10 cellular contexts compared by ENCODE assay signal in genomic region chr22:40211481-40212052, GRCh38. TPM values are rescaled to one million over a fixed set of nuclear protein-coding genes. Genes with fewer than 3 reads are reported as not detected.
DNase-seq lines count a peak whose midpoint lies in the region; ATAC-seq and TF ChIP-seq lines count a peak whose summit lies in the region.
"Had no signal": no experiment of that assay in that cellular context is flagged by ENCODE, and none has a peak within 500 bp of the region (broad histone marks: within the 10 kb centered on the region; RNA-seq: fewer than 3 reads in every experiment).

No MANE protein-coding gene starts in this region.

- peak overlapping the region in 11 of 12 donors; percentile 1 to 84 (median 23) for H3K27ac ChIP-seq in heart left ventricle

- DNase-seq in heart left ventricle = peak in 1 of 5 donors; percentile 40
- DNase-seq in Right ventricle myocardium inferior (ENCODE audit: missing footprints) = no peak
- DNase-seq in central memory CD8-positive, alpha-beta T cell (ENCODE audit: low spot score in 2 of 2) = no peak
- no peak for DNase-seq in mesothelial cell of epicardium (ENCODE audit: low spot score in 2 of 2, unreplicated experiment in 2 of 2)
- peak; percentile 44 for DNase-seq in type B pancreatic cell (ENCODE audit: extremely low spot score, unreplicated experiment)
- no peak for DNase-seq in activated CD4-positive, CD25-positive, alpha-beta regulatory T cell (lab: John Stamatoyannopoulos, UW)
- no peak for DNase-seq in T1000 (lab: John Stamatoyannopoulos, UW)
- no peak for DNase-seq in NCI-H748 (lab: John Stamatoyannopoulos, UW; ENCODE audit: unreplicated experiment)
- DNase-seq: activated CD4-positive, alpha-beta T cell treated with anti-CD3 and anti-CD28 coated beads, Interleukin-2, amount 10 ng/mL, durations not matched to agents 7 days and 5 days; activated effector memory CD4-positive, alpha-beta T cell treated with anti-CD3 and anti-CD28 coated beads, Interleukin-2, amount 50 U/mL, for 16 hours had no signal

- H3K27ac Mint-ChIP-seq in central memory CD8-positive, alpha-beta T cell (ENCODE audit: low read depth) = peak overlapping the region; percentile 75
- peak overlapping the region; percentile 22 for H3K27ac Mint-ChIP-seq in mesothelial cell of epicardium
- H3K27ac Mint-ChIP-seq in type B pancreatic cell = no peak overlapping the region

- H3K36me3 ChIP-seq in heart left ventricle = no peaks in the 10 kb centered on the region

- TF ChIP-seq POLR2A in heart left ventricle (IDR thresholded peaks at IDR 0.05) = no peak

- ATAC-seq in heart left ventricle (peak in 3 of 4 donors; percentile 21 to 27 (median 24)), Right ventricle myocardium inferior (no peak)
- no peak for ATAC-seq in central memory CD8-positive, alpha-beta T cell (replicated peaks; ENCODE audit: extremely low read depth, poor library complexity, severe bottlenecking)

- intact Hi-C loops in heart left ventricle (cut with DNase I) = loop anchor here in 2 of 10 donors (10.0 kb wide), 1 partner anchor 63 kb away; no protein-coding TSS in a partner anchor
- intact Hi-C loops in Right ventricle myocardium inferior (cut with DNase I) = loop anchor here (5.0 kb wide), 2 partner anchors 34 to 61 kb away; partner anchors contain the start of gene TNRC6B

- H3K27me3 Mint-ChIP-seq in central memory CD8-positive, alpha-beta T cell = no peaks in the 10 kb centered on the region
- H3K27me3 Mint-ChIP-seq in mesothelial cell of epicardium (ENCODE audit: low read depth) (no peaks in the 10 kb centered on the region), type B pancreatic cell (no peaks in the 10 kb centered on the region)
- H3K27me3 Mint-ChIP-seq: activated CD4-positive, alpha-beta T cell treated with anti-CD3 and anti-CD28 coated beads, Interleukin-2, amount 10 ng/mL, durations not matched to agents 7 days and 5 days had no signal

- 45 to 65% (median 60%) methylated on average over 12 of the region's 12 CpGs for WGBS in heart left ventricle, 4 donors

- H3K4me3 Mint-ChIP-seq in central memory CD8-positive, alpha-beta T cell = no peak overlapping the region
- H3K4me3 Mint-ChIP-seq in mesothelial cell of epicardium (no peak overlapping the region), type B pancreatic cell (no peak overlapping the region)
- H3K4me3 Mint-ChIP-seq: activated CD4-positive, alpha-beta T cell treated with anti-CD3 and anti-CD28 coated beads, Interleukin-2, amount 10 ng/mL, durations not matched to agents 7 days and 5 days had no signal

- peaks cover 78% of the 10 kb centered on the region for H3K4me1 Mint-ChIP-seq in central memory CD8-positive, alpha-beta T cell
- H3K4me1 Mint-ChIP-seq in mesothelial cell of epicardium (peaks cover 26% of the 10 kb centered on the region), type B pancreatic cell (ENCODE audit: unreplicated experiment) (peaks cover 43% of the 10 kb centered on the region)

- H3K9me3 Mint-ChIP-seq in central memory CD8-positive, alpha-beta T cell = no peaks in the 10 kb centered on the region
- H3K9me3 Mint-ChIP-seq in mesothelial cell of epicardium (no peaks in the 10 kb centered on the region), type B pancreatic cell (no peaks in the 10 kb centered on the region)
- H3K9me3 Mint-ChIP-seq: activated CD4-positive, alpha-beta T cell treated with anti-CD3 and anti-CD28 coated beads, Interleukin-2, amount 10 ng/mL, durations not matched to agents 7 days and 5 days had no signal

- TF ChIP-seq CTCF in heart left ventricle (IDR thresholded peaks at IDR 0.05) (no peak), mesothelial cell of epicardium (IDR thresholded peaks at IDR 0.05; ENCODE audit: unreplicated experiment) (no peak), type B pancreatic cell (conservative IDR thresholded peaks at IDR 0.05) (no peak)

- peaks cover 2 to 82% (median 65%) of the 10 kb centered on the region in 12 donors for H3K4me1 ChIP-seq in heart left ventricle

- H3K9me3 ChIP-seq in heart left ventricle = no peaks in the 10 kb centered on the region

- H3K36me3 Mint-ChIP-seq in central memory CD8-positive, alpha-beta T cell (ENCODE audit: insufficient read depth) = peaks cover 4% of the 10 kb centered on the region
- H3K36me3 Mint-ChIP-seq in mesothelial cell of epicardium (peaks cover 6% of the 10 kb centered on the region), type B pancreatic cell (peaks cover 7% of the 10 kb centered on the region)

- no peak overlapping the region for H3K4me3 ChIP-seq in heart left ventricle

- H3K27me3 ChIP-seq in heart left ventricle = no peaks in the 10 kb centered on the region

RNA-seq across cellular contexts. Expression of gene TNRC6B, which starts 33.8 kb away (rescaled TPM):
- total RNA-seq in heart left ventricle (10 to 100 TPM; 32.7 to 62.4 (median 41.1) TPM), Right ventricle myocardium inferior (43.3 TPM), mesothelial cell of epicardium (71.5 to 80.1 TPM (median 75.7 TPM) in 3 replicates), type B pancreatic cell (ENCODE audit: low replicate concordance) (48.3 and 50.7 TPM in 2 replicates)
- polyA plus RNA-seq in heart left ventricle = 10 to 100 TPM; 13.2 to 18.3 TPM

Comparison
In these comparisons a context has a peak if more than half of its experiments do, and no peak if none do; other contexts are left out.
1. ATAC-seq: peak in heart left ventricle (3 of 4); none in Right ventricle myocardium inferior (single experiment) and central memory CD8-positive, alpha-beta T cell (single experiment).